ENCODE assay signal across 1 cellular context in the genomic region with DNA sequence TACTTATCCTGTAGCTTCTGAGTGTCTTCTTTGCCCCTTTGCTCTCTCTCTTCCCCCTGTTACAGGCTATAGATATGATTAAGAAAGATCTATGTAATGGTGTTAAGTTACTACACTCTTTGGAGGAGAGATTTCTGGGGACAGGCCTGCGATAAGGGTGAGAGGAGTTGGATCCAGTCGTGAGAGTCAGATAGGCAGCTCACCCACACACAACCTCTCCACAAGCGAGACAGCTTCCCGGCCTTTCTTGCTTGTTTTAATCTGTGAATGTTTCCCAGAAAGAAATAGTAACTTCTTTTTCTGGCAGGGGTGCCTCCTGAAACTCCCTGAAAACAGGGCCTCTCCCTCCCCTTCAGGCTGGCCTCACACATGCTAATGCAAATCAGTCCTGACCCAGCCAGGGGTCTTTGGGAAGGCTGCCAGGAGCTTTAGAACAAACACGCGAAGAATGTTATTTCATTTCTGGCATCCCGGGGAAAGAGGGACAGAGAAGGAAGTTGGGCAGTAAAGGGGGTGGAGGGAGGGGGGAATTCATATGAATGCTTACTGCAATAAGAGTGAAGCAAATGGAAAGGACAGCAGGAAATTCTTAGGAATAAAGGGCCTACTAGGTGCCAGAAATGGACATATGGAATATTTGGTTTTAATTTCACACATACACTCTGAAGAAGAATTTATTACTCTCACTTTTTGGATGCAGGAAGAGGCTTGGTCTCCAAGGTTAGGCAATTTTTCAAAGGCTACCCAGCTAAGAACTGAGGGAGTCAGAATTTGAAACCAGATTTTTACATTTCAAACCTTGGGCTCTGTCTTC.
A peak's percentile ranks its signal among the peaks of the same experiment; 100 is the strongest.
TF ChIP-seq lines count a peak whose summit lies in the region.

No MANE protein-coding gene starts in this region.

TF ChIP-seq in K562, 482 proteins besides CTCF, POLR2A, EP300 and RAD21 (continued from another document and continues in another):
- TF ChIP-seq, protein P1, sequence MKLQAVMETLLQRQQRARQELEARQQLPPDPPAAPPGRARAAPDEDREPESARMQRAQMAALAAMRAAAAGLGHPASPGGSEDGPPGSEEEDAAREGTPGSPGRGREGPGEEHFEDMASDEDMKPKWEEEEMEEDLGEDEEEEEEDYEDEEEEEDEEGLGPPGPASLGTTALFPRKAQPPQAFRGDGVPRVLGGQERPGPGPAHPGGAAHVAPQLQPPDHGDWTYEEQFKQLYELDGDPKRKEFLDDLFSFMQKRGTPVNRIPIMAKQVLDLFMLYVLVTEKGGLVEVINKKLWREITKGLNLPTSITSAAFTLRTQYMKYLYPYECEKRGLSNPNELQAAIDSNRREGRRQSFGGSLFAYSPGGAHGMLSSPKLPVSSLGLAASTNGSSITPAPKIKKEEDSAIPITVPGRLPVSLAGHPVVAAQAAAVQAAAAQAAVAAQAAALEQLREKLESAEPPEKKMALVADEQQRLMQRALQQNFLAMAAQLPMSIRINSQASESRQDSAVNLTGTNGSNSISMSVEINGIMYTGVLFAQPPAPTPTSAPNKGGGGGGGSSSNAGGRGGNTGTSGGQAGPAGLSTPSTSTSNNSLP (IDR thresholded peaks at IDR 0.05; ENCODE audit: borderline replicate concordance, low read depth, low read length), result peak; percentile 73; the same call in 1 of the 2 replicates
- TF ChIP-seq, protein P2, sequence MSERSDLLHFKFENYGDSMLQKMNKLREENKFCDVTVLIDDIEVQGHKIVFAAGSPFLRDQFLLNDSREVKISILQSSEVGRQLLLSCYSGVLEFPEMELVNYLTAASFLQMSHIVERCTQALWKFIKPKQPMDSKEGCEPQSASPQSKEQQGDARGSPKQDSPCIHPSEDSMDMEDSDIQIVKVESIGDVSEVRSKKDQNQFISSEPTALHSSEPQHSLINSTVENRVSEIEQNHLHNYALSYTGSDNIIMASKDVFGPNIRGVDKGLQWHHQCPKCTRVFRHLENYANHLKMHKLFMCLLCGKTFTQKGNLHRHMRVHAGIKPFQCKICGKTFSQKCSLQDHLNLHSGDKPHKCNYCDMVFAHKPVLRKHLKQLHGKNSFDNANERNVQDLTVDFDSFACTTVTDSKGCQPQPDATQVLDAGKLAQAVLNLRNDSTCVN (CRISPR knock-in tag; IDR thresholded peaks at IDR 0.05), result no peak
- TF ChIP-seq SOX6 (IDR thresholded peaks at IDR 0.05) (peak; percentile 57), ZBTB7A (IDR thresholded peaks at IDR 0.05; ENCODE audit: borderline replicate concordance, control insufficient read depth, low read depth, low read length) (0 out of 2 replicates have a peak, but pooled peaks have one; percentile 29), GATAD2A (IDR thresholded peaks at IDR 0.05) (no peak), TCF3 (CRISPR knock-in tag; IDR thresholded peaks at IDR 0.05) (peak; percentile 52; the same call in 1 of the 2 replicates), SMAD3 (CRISPR knock-in tag; conservative IDR thresholded peaks at IDR 0.05) (no peak), FOXM1 (IDR thresholded peaks at IDR 0.05; ENCODE audit: low read depth) (0 out of 2 replicates have a peak, but pooled peaks have one; percentile 12), FOXM1 (CRISPR knock-in tag; IDR thresholded peaks at IDR 0.05; ENCODE audit: low read depth) (no peak), RBM25 (IDR thresholded peaks at IDR 0.05; ENCODE audit: low read depth, low read length, severe bottlenecking) (no peak), ZNF584 (CRISPR knock-in tag; IDR thresholded peaks at IDR 0.05; ENCODE audit: low read depth) (no peak), DPF2 (IDR thresholded peaks at IDR 0.05) (peak; percentile 90), ZNF24 (IDR thresholded peaks at IDR 0.05) (no peak), CEBPG (CRISPR knock-in tag; IDR thresholded peaks at IDR 0.05) (no peak), CEBPG (tag; conservative IDR thresholded peaks at IDR 0.05 in 1 of 2, IDR thresholded peaks at IDR 0.05 in 1 of 2) (peak in 1 of 2 experiments; percentile 33; a peak in 1 of 4 replicates), RBM22 (IDR thresholded peaks at IDR 0.05; ENCODE audit: low read depth, low read length, poor library complexity, severe bottlenecking) (no peak), STAT5A (IDR thresholded peaks at IDR 0.05; ENCODE audit: borderline replicate concordance, low read length) (peak; percentile 34; the same call in 1 of the 2 replicates), ZNF431 (CRISPR knock-in tag; IDR thresholded peaks at IDR 0.05) (no peak), ZNF140 (CRISPR knock-in tag; IDR thresholded peaks at IDR 0.05) (no peak), ZNF143 (CRISPR knock-in tag; IDR thresholded peaks at IDR 0.05) (no peak), RBBP5 (IDR thresholded peaks at IDR 0.05; ENCODE audit: borderline replicate concordance, insufficient read depth, low read length, poor library complexity, severe bottlenecking) (peak; percentile 21), PHF8 (IDR thresholded peaks at IDR 0.05; ENCODE audit: borderline replicate concordance, low read length) (no peak), MYBL2 (IDR thresholded peaks at IDR 0.05; ENCODE audit: low read depth) (no peak), MYBL2 (CRISPR knock-in tag; IDR thresholded peaks at IDR 0.05; ENCODE audit: borderline replicate concordance) (no peak), FOXJ2 (tag; IDR thresholded peaks at IDR 0.05) (no peak), ZBTB17 (CRISPR knock-in tag; IDR thresholded peaks at IDR 0.05) (peak; percentile 31; the same call in 1 of the 2 replicates), SMARCA5 (IDR thresholded peaks at IDR 0.05) (no peak), IFI16 (CRISPR knock-in tag; IDR thresholded peaks at IDR 0.05) (no peak), RFX5 (IDR thresholded peaks at IDR 0.05; ENCODE audit: low read depth, low read length) (no peak), NONO (IDR thresholded peaks at IDR 0.05; ENCODE audit: low read depth in 2 of 2, low read length in 1 of 2) (no peak), ATF7 (IDR thresholded peaks at IDR 0.05) (peak; percentile 58; the same call in 1 of the 2 replicates), CREB1 (IDR thresholded peaks at IDR 0.05) (peak; percentile 41; the same call in 1 of the 2 replicates), CREB1 (CRISPR knock-in tag; IDR thresholded peaks at IDR 0.05) (no peak), U2AF1 (optimal IDR thresholded peaks at IDR 0.05; ENCODE audit: low read depth, low read length) (no peak), ZNF239 (CRISPR knock-in tag; IDR thresholded peaks at IDR 0.05) (no peak), NCOR1 (IDR thresholded peaks at IDR 0.05) (peak; percentile 77), HSF4 (CRISPR knock-in tag; IDR thresholded peaks at IDR 0.05; ENCODE audit: borderline replicate concordance) (no peak), GATAD2B (IDR thresholded peaks at IDR 0.05; ENCODE audit: borderline replicate concordance) (peak; percentile 65; the same call in 1 of the 2 replicates), TRIM24 (IDR thresholded peaks at IDR 0.05) (peak; percentile 19 to 37; a peak in 1 of 4 replicates), HDAC2 (IDR thresholded peaks at IDR 0.05) (peak; percentile 55; the same call in 1 of the 2 replicates), HNRNPK (IDR thresholded peaks at IDR 0.05; ENCODE audit: low read depth, low read length, poor library complexity, severe bottlenecking) (no peak), TEAD4 (IDR thresholded peaks at IDR 0.05; ENCODE audit: low read length) (peak; percentile 65), TEAD4 (CRISPR knock-in tag; IDR thresholded peaks at IDR 0.05; ENCODE audit: borderline replicate concordance) (no peak), CCNT2 (IDR thresholded peaks at IDR 0.05; ENCODE audit: borderline replicate concordance, extremely low read depth, insufficient read length, low read depth, low read length) (peak; percentile 64), SMARCC2 (IDR thresholded peaks at IDR 0.05; ENCODE audit: low read depth) (peak; percentile 56; the same call in 1 of the 2 replicates), TAL1 (IDR thresholded peaks at IDR 0.05) (peak; percentile 62; the same call in 1 of the 2 replicates)
- TF ChIP-seq, protein P3, sequence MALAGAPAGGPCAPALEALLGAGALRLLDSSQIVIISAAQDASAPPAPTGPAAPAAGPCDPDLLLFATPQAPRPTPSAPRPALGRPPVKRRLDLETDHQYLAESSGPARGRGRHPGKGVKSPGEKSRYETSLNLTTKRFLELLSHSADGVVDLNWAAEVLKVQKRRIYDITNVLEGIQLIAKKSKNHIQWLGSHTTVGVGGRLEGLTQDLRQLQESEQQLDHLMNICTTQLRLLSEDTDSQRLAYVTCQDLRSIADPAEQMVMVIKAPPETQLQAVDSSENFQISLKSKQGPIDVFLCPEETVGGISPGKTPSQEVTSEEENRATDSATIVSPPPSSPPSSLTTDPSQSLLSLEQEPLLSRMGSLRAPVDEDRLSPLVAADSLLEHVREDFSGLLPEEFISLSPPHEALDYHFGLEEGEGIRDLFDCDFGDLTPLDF (CRISPR knock-in tag; IDR thresholded peaks at IDR 0.05), result no peak
- TF ChIP-seq, protein P4, sequence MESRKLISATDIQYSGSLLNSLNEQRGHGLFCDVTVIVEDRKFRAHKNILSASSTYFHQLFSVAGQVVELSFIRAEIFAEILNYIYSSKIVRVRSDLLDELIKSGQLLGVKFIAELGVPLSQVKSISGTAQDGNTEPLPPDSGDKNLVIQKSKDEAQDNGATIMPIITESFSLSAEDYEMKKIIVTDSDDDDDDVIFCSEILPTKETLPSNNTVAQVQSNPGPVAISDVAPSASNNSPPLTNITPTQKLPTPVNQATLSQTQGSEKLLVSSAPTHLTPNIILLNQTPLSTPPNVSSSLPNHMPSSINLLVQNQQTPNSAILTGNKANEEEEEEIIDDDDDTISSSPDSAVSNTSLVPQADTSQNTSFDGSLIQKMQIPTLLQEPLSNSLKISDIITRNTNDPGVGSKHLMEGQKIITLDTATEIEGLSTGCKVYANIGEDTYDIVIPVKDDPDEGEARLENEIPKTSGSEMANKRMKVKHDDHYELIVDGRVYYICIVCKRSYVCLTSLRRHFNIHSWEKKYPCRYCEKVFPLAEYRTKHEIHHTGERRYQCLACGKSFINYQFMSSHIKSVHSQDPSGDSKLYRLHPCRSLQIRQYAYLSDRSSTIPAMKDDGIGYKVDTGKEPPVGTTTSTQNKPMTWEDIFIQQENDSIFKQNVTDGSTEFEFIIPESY (CRISPR knock-in tag; IDR thresholded peaks at IDR 0.05), result no peak
- TF ChIP-seq, protein P5, sequence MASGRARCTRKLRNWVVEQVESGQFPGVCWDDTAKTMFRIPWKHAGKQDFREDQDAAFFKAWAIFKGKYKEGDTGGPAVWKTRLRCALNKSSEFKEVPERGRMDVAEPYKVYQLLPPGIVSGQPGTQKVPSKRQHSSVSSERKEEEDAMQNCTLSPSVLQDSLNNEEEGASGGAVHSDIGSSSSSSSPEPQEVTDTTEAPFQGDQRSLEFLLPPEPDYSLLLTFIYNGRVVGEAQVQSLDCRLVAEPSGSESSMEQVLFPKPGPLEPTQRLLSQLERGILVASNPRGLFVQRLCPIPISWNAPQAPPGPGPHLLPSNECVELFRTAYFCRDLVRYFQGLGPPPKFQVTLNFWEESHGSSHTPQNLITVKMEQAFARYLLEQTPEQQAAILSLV (tag; IDR thresholded peaks at IDR 0.05), result no peak
- TF ChIP-seq, protein P6, sequence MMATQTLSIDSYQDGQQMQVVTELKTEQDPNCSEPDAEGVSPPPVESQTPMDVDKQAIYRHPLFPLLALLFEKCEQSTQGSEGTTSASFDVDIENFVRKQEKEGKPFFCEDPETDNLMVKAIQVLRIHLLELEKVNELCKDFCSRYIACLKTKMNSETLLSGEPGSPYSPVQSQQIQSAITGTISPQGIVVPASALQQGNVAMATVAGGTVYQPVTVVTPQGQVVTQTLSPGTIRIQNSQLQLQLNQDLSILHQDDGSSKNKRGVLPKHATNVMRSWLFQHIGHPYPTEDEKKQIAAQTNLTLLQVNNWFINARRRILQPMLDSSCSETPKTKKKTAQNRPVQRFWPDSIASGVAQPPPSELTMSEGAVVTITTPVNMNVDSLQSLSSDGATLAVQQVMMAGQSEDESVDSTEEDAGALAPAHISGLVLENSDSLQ (IDR thresholded peaks at IDR 0.05), result peak; percentile 55
- TF ChIP-seq, protein P7, sequence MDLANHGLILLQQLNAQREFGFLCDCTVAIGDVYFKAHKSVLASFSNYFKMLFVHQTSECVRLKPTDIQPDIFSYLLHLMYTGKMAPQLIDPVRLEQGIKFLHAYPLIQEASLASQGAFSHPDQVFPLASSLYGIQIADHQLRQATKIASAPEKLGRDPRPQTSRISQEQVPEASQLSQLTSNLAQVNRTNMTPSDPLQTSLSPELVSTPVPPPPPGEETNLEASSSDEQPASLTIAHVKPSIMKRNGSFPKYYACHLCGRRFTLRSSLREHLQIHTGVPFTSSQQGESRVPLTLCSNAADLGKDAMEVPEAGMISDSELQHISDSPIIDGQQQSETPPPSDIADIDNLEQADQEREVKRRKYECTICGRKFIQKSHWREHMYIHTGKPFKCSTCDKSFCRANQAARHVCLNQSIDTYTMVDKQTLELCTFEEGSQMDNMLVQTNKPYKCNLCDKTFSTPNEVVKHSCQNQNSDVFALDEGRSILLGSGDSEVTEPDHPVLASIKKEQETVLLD (IDR thresholded peaks at IDR 0.05), result peak; percentile 56; the same call in 1 of the 2 replicates
- TF ChIP-seq, protein P8, sequence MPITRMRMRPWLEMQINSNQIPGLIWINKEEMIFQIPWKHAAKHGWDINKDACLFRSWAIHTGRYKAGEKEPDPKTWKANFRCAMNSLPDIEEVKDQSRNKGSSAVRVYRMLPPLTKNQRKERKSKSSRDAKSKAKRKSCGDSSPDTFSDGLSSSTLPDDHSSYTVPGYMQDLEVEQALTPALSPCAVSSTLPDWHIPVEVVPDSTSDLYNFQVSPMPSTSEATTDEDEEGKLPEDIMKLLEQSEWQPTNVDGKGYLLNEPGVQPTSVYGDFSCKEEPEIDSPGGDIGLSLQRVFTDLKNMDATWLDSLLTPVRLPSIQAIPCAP (CRISPR knock-in tag; IDR thresholded peaks at IDR 0.05; ENCODE audit: borderline replicate concordance), result no peak
- TF ChIP-seq, protein P9, sequence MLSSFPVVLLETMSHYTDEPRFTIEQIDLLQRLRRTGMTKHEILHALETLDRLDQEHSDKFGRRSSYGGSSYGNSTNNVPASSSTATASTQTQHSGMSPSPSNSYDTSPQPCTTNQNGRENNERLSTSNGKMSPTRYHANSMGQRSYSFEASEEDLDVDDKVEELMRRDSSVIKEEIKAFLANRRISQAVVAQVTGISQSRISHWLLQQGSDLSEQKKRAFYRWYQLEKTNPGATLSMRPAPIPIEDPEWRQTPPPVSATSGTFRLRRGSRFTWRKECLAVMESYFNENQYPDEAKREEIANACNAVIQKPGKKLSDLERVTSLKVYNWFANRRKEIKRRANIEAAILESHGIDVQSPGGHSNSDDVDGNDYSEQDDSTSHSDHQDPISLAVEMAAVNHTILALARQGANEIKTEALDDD (IDR thresholded peaks at IDR 0.05), result peak; percentile 86
